ENCODE assay signal across 3 cellular contexts in the genomic region with DNA sequence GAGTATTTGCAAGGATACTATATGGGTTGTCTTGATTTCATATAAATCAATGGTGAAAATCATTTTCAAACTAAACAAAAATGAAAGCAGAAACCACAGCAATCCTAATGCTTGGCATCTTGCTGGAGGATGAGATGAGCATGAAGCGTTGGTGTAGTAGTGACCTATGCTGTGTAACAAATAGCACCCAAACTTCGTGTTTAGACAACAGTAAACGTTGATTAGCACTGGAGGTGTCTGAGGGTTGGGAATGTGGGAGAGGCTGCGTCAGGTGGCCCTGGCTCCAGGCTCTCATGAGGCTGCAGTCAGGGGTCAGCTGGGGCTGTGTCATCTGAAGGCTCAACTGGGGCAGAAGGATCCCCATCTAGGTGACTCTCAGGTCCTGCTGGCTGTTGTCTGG.
TF ChIP-seq lines count a peak whose summit lies in the region.

No MANE protein-coding gene starts in this region.

TF ChIP-seq in SK-N-SH, 30 proteins besides CTCF, POLR2A, EP300 and RAD21:
- TF ChIP-seq RXRA (IDR thresholded peaks at IDR 0.05; ENCODE audit: borderline replicate concordance, low read depth) (no peak), EZH2phosphoT487 (IDR thresholded peaks at IDR 0.05; ENCODE audit: borderline replicate concordance, low read depth) (no peak), MAX (IDR thresholded peaks at IDR 0.05; ENCODE audit: low read depth) (no peak), GABPA (IDR thresholded peaks at IDR 0.05; ENCODE audit: low read depth) (no peak), NRF1 (IDR thresholded peaks at IDR 0.05; ENCODE audit: low read depth, low read length) (no peak), NFIC (IDR thresholded peaks at IDR 0.05; ENCODE audit: borderline replicate concordance) (no peak), ELF1 (IDR thresholded peaks at IDR 0.05) (no peak), GATA2 (CRISPR knock-in tag; IDR thresholded peaks at IDR 0.05) (no peak), MEF2A (IDR thresholded peaks at IDR 0.05; ENCODE audit: borderline replicate concordance, low read depth) (no peak), YY1 (IDR thresholded peaks at IDR 0.05; ENCODE audit: low read depth) (no peak), TCF12 (IDR thresholded peaks at IDR 0.05) (no peak), SIN3A (IDR thresholded peaks at IDR 0.05; ENCODE audit: borderline replicate concordance, low read depth, low read length) (no peak)
- TF ChIP-seq, protein P1, sequence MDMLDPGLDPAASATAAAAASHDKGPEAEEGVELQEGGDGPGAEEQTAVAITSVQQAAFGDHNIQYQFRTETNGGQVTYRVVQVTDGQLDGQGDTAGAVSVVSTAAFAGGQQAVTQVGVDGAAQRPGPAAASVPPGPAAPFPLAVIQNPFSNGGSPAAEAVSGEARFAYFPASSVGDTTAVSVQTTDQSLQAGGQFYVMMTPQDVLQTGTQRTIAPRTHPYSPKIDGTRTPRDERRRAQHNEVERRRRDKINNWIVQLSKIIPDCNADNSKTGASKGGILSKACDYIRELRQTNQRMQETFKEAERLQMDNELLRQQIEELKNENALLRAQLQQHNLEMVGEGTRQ (IDR thresholded peaks at IDR 0.05; ENCODE audit: borderline replicate concordance, low read depth, low read length), result no peak
- TF ChIP-seq, protein P2, sequence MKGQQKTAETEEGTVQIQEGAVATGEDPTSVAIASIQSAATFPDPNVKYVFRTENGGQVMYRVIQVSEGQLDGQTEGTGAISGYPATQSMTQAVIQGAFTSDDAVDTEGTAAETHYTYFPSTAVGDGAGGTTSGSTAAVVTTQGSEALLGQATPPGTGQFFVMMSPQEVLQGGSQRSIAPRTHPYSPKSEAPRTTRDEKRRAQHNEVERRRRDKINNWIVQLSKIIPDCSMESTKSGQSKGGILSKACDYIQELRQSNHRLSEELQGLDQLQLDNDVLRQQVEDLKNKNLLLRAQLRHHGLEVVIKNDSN (IDR thresholded peaks at IDR 0.05; ENCODE audit: borderline replicate concordance, low read depth), result no peak

TF ChIP-seq in SK-N-SH treated with all-trans-retinoic acid at 6 μM for 48 hours, 23 proteins besides CTCF, POLR2A, EP300 and RAD21:
- TF ChIP-seq ARNTL (CRISPR knock-in tag; IDR thresholded peaks at IDR 0.05; ENCODE audit: borderline replicate concordance, low read depth) (no peak), ZFP30 (CRISPR knock-in tag; IDR thresholded peaks at IDR 0.05) (no peak), BACH2 (CRISPR knock-in tag; IDR thresholded peaks at IDR 0.05; ENCODE audit: borderline replicate concordance) (no peak)
TF ChIP-seq in SK-N-SH treated with all-trans-retinoic acid at 6 μM for 48 hours: peak in this region for 0.

TF ChIP-seq in HepG2, 621 proteins besides CTCF, POLR2A, EP300 and RAD21:
- no peak for TF ChIP-seq SYNCRIP (IDR thresholded peaks at IDR 0.05; ENCODE audit: insufficient read depth, low read depth, low read length)
- no peak for TF ChIP-seq NR0B2 (CRISPR knock-in tag; IDR thresholded peaks at IDR 0.05)
- peak; percentile 87 for TF ChIP-seq RBAK (CRISPR knock-in tag; IDR thresholded peaks at IDR 0.05)
- TF ChIP-seq TOE1 (CRISPR knock-in tag; IDR thresholded peaks at IDR 0.05), result no peak
- TF ChIP-seq, protein P3, sequence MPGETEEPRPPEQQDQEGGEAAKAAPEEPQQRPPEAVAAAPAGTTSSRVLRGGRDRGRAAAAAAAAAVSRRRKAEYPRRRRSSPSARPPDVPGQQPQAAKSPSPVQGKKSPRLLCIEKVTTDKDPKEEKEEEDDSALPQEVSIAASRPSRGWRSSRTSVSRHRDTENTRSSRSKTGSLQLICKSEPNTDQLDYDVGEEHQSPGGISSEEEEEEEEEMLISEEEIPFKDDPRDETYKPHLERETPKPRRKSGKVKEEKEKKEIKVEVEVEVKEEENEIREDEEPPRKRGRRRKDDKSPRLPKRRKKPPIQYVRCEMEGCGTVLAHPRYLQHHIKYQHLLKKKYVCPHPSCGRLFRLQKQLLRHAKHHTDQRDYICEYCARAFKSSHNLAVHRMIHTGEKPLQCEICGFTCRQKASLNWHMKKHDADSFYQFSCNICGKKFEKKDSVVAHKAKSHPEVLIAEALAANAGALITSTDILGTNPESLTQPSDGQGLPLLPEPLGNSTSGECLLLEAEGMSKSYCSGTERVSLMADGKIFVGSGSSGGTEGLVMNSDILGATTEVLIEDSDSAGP (CRISPR knock-in tag; IDR thresholded peaks at IDR 0.05; ENCODE audit: borderline replicate concordance), result no peak
- TF ChIP-seq MLLT10 (CRISPR knock-in tag; IDR thresholded peaks at IDR 0.05), result no peak
